Comparison of ENCODE assay signal across 8 cellular contexts in the genomic region with DNA sequence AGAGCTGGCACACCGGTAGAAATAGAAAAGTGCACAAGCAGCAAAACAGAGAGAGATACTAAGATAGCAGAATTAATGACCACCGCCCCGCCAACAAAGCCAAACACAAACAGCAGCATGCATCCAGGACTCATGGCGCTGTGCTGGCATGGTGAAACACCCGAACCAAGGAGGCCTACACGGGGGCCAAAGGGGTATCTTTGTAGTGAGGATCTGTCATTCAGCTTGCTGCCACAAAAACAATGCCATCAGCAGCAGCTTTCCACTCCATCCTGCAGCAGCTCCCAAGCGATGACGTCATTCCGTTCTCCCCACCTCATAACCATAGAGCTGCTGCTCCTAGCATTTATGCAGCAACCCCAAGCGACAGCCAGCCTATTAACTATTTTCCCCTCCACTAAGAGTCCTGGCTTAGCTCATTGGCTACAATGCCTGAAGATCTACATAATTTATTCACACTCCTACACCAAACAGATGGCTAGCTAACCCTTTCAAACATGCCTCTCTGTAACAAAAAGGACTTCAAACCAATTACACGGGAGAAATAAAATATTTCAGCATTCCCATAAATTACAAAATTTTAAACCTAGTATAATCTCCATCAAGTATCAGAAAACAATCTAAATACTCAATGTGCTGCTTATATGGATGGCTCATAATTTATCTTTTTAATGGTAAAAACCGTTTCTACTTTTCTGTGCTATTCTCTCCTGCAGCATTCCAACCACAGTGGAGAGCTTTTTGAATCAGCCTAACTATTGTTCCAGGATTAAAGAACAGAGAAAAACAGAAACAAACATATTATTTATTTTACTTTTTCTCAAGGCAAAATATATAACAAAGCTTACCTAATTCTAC.
DNase-seq lines count a peak whose midpoint lies in the region; ATAC-seq and TF ChIP-seq lines count a peak whose summit lies in the region.

No MANE protein-coding gene starts in this region.

- ATAC-seq in activated CD8-positive, alpha-beta T cell treated with anti-CD3 and anti-CD28 coated beads, Interleukin-2, amount 10 ng/mL, durations not matched to agents 7 days and 5 days = no peak

- H3K36me3 Mint-ChIP-seq in activated CD8-positive, alpha-beta T cell treated with anti-CD3 and anti-CD28 coated beads, Interleukin-2, amount 10 ng/mL, durations not matched to agents 7 days and 5 days (ENCODE audit: low read depth) = no peaks in the 10 kb centered on the region

- no peaks in the 10 kb centered on the region for H3K36me3 ChIP-seq in stomach smooth muscle (ENCODE audit: control insufficient read depth in 2 of 2, insufficient read depth in 2 of 2, low read length in 2 of 2)

- no peaks in the 10 kb centered on the region for H3K27me3 ChIP-seq in stomach smooth muscle (ENCODE audit: control insufficient read depth in 1 of 2, insufficient read depth in 2 of 2, low read length in 2 of 2)

- no peaks in the 10 kb centered on the region for H3K4me1 Mint-ChIP-seq in activated CD8-positive, alpha-beta T cell treated with anti-CD3 and anti-CD28 coated beads, Interleukin-2, amount 10 ng/mL, durations not matched to agents 7 days and 5 days (ENCODE audit: low read depth)

- no peak for TF ChIP-seq CTCF in cardiac fibroblast (IDR thresholded peaks at IDR 0.05; ENCODE audit: low read depth, low read length)

- H3K9ac ChIP-seq in stomach smooth muscle (ENCODE audit: low read length in 2 of 2) = no peak overlapping the region

- H3K9me3 Mint-ChIP-seq in activated CD8-positive, alpha-beta T cell treated with anti-CD3 and anti-CD28 coated beads, Interleukin-2, amount 10 ng/mL, durations not matched to agents 7 days and 5 days (ENCODE audit: insufficient read depth) = no peaks in the 10 kb centered on the region

- no peak overlapping the region for H3K4me3 Mint-ChIP-seq in activated CD8-positive, alpha-beta T cell treated with anti-CD3 and anti-CD28 coated beads, Interleukin-2, amount 10 ng/mL, durations not matched to agents 7 days and 5 days

- H3K9me3 ChIP-seq in stomach smooth muscle (ENCODE audit: control insufficient read depth in 2 of 2, low read length in 2 of 2) = no peaks in the 10 kb centered on the region

- no peaks in the 10 kb centered on the region for H3K27me3 Mint-ChIP-seq in activated CD8-positive, alpha-beta T cell treated with anti-CD3 and anti-CD28 coated beads, Interleukin-2, amount 10 ng/mL, durations not matched to agents 7 days and 5 days (ENCODE audit: low read depth)

- H3K4me3 ChIP-seq in cardiac fibroblast (replicated peaks in 1 of 2; ENCODE audit: low read depth in 2 of 2, low read length in 2 of 2) (peak overlapping the region; percentile 33 to 36), stomach smooth muscle (ENCODE audit: low read length in 2 of 2) (peak overlapping the region; percentile 65 to 66)

- no peaks in the 10 kb centered on the region for H3K4me1 ChIP-seq in stomach smooth muscle (ENCODE audit: control insufficient read depth, insufficient read depth, low read length)

- peak; percentile 81 for DNase-seq in COLO829 (ENCODE audit: low spot score)
- peak; percentile 47 for DNase-seq in NCI-H2107 (lab: John Stamatoyannopoulos, UW)
- peak; percentile 81 to 96 for DNase-seq in cardiac fibroblast (ENCODE audit: low read depth in 2 of 2)
- peak; percentile 92 for DNase-seq in iris pigment epithelial cell (ENCODE audit: low read depth)
- DNase-seq in NK-92 (lab: John Stamatoyannopoulos, UW; ENCODE audit: unreplicated experiment) = no peak
- no peak for DNase-seq in 8988T
- no peak for DNase-seq in activated CD8-positive, alpha-beta T cell treated with anti-CD3 and anti-CD28 coated beads, Interleukin-2, amount 10 ng/mL, durations not matched to agents 7 days and 5 days

- POLR2A ChIA-PET in activated CD8-positive, alpha-beta T cell treated with anti-CD3 and anti-CD28 coated beads, Interleukin-2, amount 10 ng/mL, durations not matched to agents 7 days and 5 days (lab: Charles Lee) = interaction anchor here (0.5 to 0.6 kb wide), 2 partner anchors 95 to 195 kb away, joined by 3 read pairs; no protein-coding TSS in a partner anchor

- CTCF ChIA-PET in activated CD8-positive, alpha-beta T cell treated with anti-CD3 and anti-CD28 coated beads, Interleukin-2, amount 10 ng/mL, durations not matched to agents 7 days and 5 days (lab: Charles Lee) = interaction anchor here (1.0 to 2.7 kb wide), 7 partner anchors 11 to 194 kb away, joined by 3 to 13 read pairs (median 6); a partner anchor contains a TSS

- no peak overlapping the region for H3K27ac Mint-ChIP-seq in activated CD8-positive, alpha-beta T cell treated with anti-CD3 and anti-CD28 coated beads, Interleukin-2, amount 10 ng/mL, durations not matched to agents 7 days and 5 days

- H3K27ac ChIP-seq in stomach smooth muscle (ENCODE audit: low read length) = no peak overlapping the region

Comparison
In these comparisons a context has a peak if more than half of its experiments do, and no peak if none do; other contexts are left out.
1. DNase-seq: peak in COLO829 (single experiment), NCI-H2107 (single experiment), cardiac fibroblast (2 of 2) and iris pigment epithelial cell (single experiment); none in NK-92 (single experiment), 8988T (single experiment) and activated CD8-positive, alpha-beta T cell treated with anti-CD3 and anti-CD28 coated beads, Interleukin-2, amount 10 ng/mL, durations not matched to agents 7 days and 5 days (single experiment).